Comparison of ENCODE assay signal across 26 cellular contexts in genomic region chr6:135240711-135241110, GRCh38. TPM values are rescaled to one million over a fixed set of nuclear protein-coding genes. Genes with fewer than 3 reads are reported as not detected.
"Had no signal": no experiment of that assay in that cellular context is flagged by ENCODE, and none has a peak within 500 bp of the region (broad histone marks: within the 10 kb centered on the region; RNA-seq: fewer than 3 reads in every experiment).

No MANE protein-coding gene starts in this region.

- H3K27ac ChIP-seq: stomach, suprapubic skin, testis, thoracic aorta, thyroid gland, tibial artery, tibial nerve, transverse colon, upper lobe of left lung, upper lobe of right lung, uterus, vagina had no signal

- DNase-seq: stimulated activated CD4-positive, alpha-beta T cell treated with anti-CD3 and anti-CD28 coated beads, Interleukin-2, amount 100 ng/mL, for 48 hours; stimulated activated CD4-positive, alpha-beta T cell treated with anti-CD3 and anti-CD28 coated beads, Interleukin-4, amount 100 ng/mL, for 1 hour; stimulated activated CD4-positive, alpha-beta T cell treated with anti-CD3 and anti-CD28 coated beads, Interleukin-4, amount 100 ng/mL, for 24 hours; stimulated activated CD4-positive, alpha-beta T cell treated with anti-CD3 and anti-CD28 coated beads, Interleukin-4, amount 100 ng/mL, for 4 hours; stimulated activated CD8-positive, alpha-beta memory T cell treated with anti-CD3 and anti-CD28 coated beads, Interleukin-4, amount 100 ng/mL, for 48 hours; stimulated activated naive B cell treated with anti-CD40 and anti-IgM and Interleukin-4, amounts not matched to agents 10 μg/mL and 1 μg/mL and 100 μg/mL, for 72 hours; stimulated activated naive CD4-positive, alpha-beta T cell; stimulated activated naive CD4-positive, alpha-beta T cell treated with Interleukin-2 at 50 U/mL for 16 hours; stimulated activated naive CD8-positive, alpha-beta T cell treated with anti-CD3 and anti-CD28 coated beads, Interleukin-15, amount 100 ng/mL, for 72 hours; stimulated activated naive CD8-positive, alpha-beta T cell treated with anti-CD3 and anti-CD28 coated beads, Interleukin-15, Interleukin-2, amounts not matched to agents 100 U/mL and 50 U/mL, for 24 hours; stomach; substantia nigra; testis; thyroid gland; tibial artery; transverse colon; upper lobe of left lung; upper lobe of right lung; uterus had no signal

- H3K4me1 ChIP-seq: suprapubic skin, testis, thyroid gland, tibial artery, tibial nerve, upper lobe of left lung, upper lobe of right lung, uterus, vagina had no signal

- H3K4me3 ChIP-seq: stomach, suprapubic skin, testis, thoracic aorta, thyroid gland, tibial artery, tibial nerve, transverse colon, upper lobe of left lung, upper lobe of right lung, uterus, vagina had no signal

- H3K36me3 ChIP-seq: stomach, suprapubic skin, thoracic aorta, thyroid gland, tibial artery, tibial nerve, transverse colon, upper lobe of left lung, upper lobe of right lung, uterus, vagina had no signal

- ATAC-seq: stimulated activated effector memory CD8-positive, alpha-beta T cell treated with anti-CD3 and anti-CD28 coated beads, Interleukin-12 subunit alpha, Interleukin-12 subunit beta, amount 100 ng/mL, for 72 hours; stimulated activated memory B cell treated with anti-CD40 and anti-IgM and Interleukin-4, amounts not matched to agents 10 μg/mL and 1 μg/mL and 100 μg/mL, for 72 hours; stimulated activated naive B cell treated with anti-CD40 and anti-IgM and Interleukin-4, amounts not matched to agents 10 μg/mL and 1 μg/mL and 100 μg/mL, for 72 hours; stimulated activated naive CD8-positive, alpha-beta T cell treated with anti-CD3 and anti-CD28 coated beads, Interleukin-15, amount 100 ng/mL, for 72 hours; stimulated activated naive CD8-positive, alpha-beta T cell treated with anti-CD3 and anti-CD28 coated beads, Interleukin-15, Interleukin-2, amounts not matched to agents 100 U/mL and 50 U/mL, for 24 hours; upper lobe of right lung had no signal

- FAIRE-seq: urothelium cell line had no signal

- H3K27me3 ChIP-seq: stomach, suprapubic skin, testis, thyroid gland, tibial artery, tibial nerve, transverse colon, upper lobe of left lung, upper lobe of right lung, uterus, vagina had no signal

- H3K9me3 ChIP-seq: stomach, suprapubic skin, testis, thoracic aorta, thyroid gland, tibial artery, tibial nerve, transverse colon, upper lobe of left lung, upper lobe of right lung, uterus, vagina had no signal

RNA-seq across cellular contexts. Expression of gene MYB, which starts 59.6 kb away (rescaled TPM):
- total RNA-seq: thoracic aorta had no signal
